Comparison of ENCODE assay signal across 28 cellular contexts in the genomic region with DNA sequence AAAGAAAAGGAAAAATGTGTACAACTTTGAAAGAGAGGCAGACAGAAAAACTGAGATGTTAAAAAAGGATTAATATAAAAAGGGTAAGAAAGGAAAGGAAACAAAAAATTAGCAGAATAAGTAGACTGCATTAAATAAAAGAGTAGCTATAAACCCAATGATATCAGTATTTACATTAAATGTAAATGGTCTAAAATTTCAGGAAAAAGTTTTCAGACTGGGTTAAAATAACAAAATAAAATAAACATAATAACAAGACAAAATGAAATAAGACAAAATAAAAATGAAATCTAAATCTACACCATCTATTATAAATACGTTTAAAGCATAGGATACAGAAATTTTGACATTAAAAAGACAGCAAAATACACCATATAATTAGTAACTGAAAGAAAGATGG.
"Had no signal": no experiment of that assay in that cellular context is flagged by ENCODE, and none has a peak within 500 bp of the region (broad histone marks: within the 10 kb centered on the region; RNA-seq: fewer than 3 reads in every experiment).

No MANE protein-coding gene starts in this region.

- ATAC-seq: natural killer cell; psoas muscle; right cardiac atrium; right lobe of liver; stimulated activated memory B cell treated with anti-CD40 and anti-IgM and Interleukin-4, amounts not matched to agents 10 μg/mL and 1 μg/mL and 100 μg/mL, for 72 hours; stimulated activated naive CD8-positive, alpha-beta T cell treated with anti-CD3 and anti-CD28 coated beads, Interleukin-15, amount 100 ng/mL, for 72 hours; stimulated activated naive CD8-positive, alpha-beta T cell treated with anti-CD3 and anti-CD28 coated beads, Interleukin-15, Interleukin-2, amounts not matched to agents 100 U/mL and 50 U/mL, for 24 hours; upper lobe of right lung had no signal

- H3K36me3 ChIP-seq: neural progenitor cell, ovary, right lobe of liver, sigmoid colon, spleen, suprapubic skin, tibial artery, transverse colon, upper lobe of right lung, uterus had no signal

- H3K4me1 ChIP-seq: neural progenitor cell, parathyroid adenoma, psoas muscle, right lobe of liver, sigmoid colon, spleen, suprapubic skin, testis, tibial artery, transverse colon, upper lobe of right lung, uterus had no signal

- H3K4me3 ChIP-seq: neural progenitor cell, ovary, psoas muscle, right lobe of liver, sigmoid colon, smooth muscle cell, spleen, suprapubic skin, testis, tibial artery, transverse colon, upper lobe of right lung, uterus had no signal

- H3K79me2 ChIP-seq: parathyroid adenoma had no signal

- H3K27me3 ChIP-seq: neural progenitor cell, right lobe of liver, sigmoid colon, spleen, suprapubic skin, testis, tibial artery, transverse colon, upper lobe of right lung had no signal

- H3K4me2 ChIP-seq: neural progenitor cell, smooth muscle cell had no signal

- H2AFZ ChIP-seq: neural progenitor cell, parathyroid adenoma had no signal

- H3K9me3 ChIP-seq: ovary, right lobe of liver, sigmoid colon, suprapubic skin, testis, transverse colon, upper lobe of right lung, uterus had no signal

- H3K9ac ChIP-seq: neural progenitor cell, parathyroid adenoma had no signal

- DNase-seq: natural killer cell; occipital lobe; ovary; posterior cingulate gyrus; psoas muscle; right cardiac atrium; right lobe of liver; sigmoid colon; spleen; stimulated activated CD4-positive, alpha-beta T cell treated with anti-CD3 and anti-CD28 coated beads, Interleukin-12 subunit alpha, Interleukin-12 subunit beta, amount 100 ng/mL, for 4 hours; stimulated activated CD4-positive, alpha-beta T cell treated with anti-CD3 and anti-CD28 coated beads, Interleukin-1b, Interleukin-23, amount 100 ng/mL, for 48 hours; stimulated activated CD4-positive, alpha-beta T cell treated with anti-CD3 and anti-CD28 coated beads, Interleukin-4, amount 100 ng/mL, for 1 hour; stimulated activated CD4-positive, alpha-beta T cell treated with anti-CD3 and anti-CD28 coated beads, Interleukin-4, amount 100 ng/mL, for 4 hours; stimulated activated CD8-positive, alpha-beta memory T cell treated with anti-CD3 and anti-CD28 coated beads, Interleukin-4, amount 100 ng/mL, for 48 hours; stimulated activated naive CD4-positive, alpha-beta T cell; stimulated activated naive CD8-positive, alpha-beta T cell treated with anti-CD3 and anti-CD28 coated beads, Interleukin-15, amount 100 ng/mL, for 72 hours; stimulated activated naive CD8-positive, alpha-beta T cell treated with anti-CD3 and anti-CD28 coated beads, Interleukin-15, Interleukin-2, amounts not matched to agents 100 U/mL and 50 U/mL, for 24 hours; substantia nigra; testis; tibial artery; transverse colon; upper lobe of right lung; uterus had no signal

- H3K27ac ChIP-seq: neural progenitor cell, ovary, parathyroid adenoma, psoas muscle, right lobe of liver, sigmoid colon, spleen, suprapubic skin, testis, tibial artery, transverse colon, upper lobe of right lung, uterus had no signal
